Comparison of ENCODE assay signal across 15 cellular contexts in the genomic region with DNA sequence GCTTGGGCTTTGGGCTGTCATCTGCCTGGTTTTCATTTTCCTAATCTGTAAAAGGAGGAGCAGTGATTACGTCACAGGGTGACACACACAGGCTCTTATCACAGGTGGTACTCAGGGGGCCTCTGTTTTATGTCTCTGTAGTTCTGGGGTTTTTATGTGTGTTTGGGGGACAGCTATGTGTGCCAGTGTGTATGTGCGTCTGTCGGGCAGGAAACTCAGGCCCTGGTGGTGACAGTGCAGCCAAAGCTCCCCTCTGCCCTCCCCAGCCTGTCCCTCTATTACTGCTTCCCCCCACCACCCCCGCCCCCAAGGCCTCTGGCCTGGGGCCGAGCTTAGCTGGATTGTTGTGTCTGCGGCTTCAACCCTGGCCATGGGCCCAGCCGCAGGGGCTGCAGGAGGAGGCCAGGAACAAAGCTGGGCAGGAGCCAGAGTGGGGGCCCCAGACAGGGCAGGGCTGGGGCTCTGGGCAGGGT. TPM values are rescaled to one million over a fixed set of nuclear protein-coding genes. Genes with fewer than 3 reads are reported as not detected.
DNase-seq lines count a peak whose midpoint lies in the region; ATAC-seq and TF ChIP-seq lines count a peak whose summit lies in the region.
"Had no signal": no experiment of that assay in that cellular context is flagged by ENCODE, and none has a peak within 500 bp of the region (broad histone marks: within the 10 kb centered on the region; RNA-seq: fewer than 3 reads in every experiment).

No MANE protein-coding gene starts in this region.

- H3K36me3 ChIP-seq in SJCRH30: peaks cover 6% of the 10 kb centered on the region

- peaks cover 34% of the 10 kb centered on the region for H3K4me1 ChIP-seq in SJCRH30

- TF ChIP-seq CTCF in fibroblast of pulmonary artery (IDR thresholded peaks at IDR 0.05; ENCODE audit: low read length, missing control alignments) (no peak), osteocyte (IDR thresholded peaks at IDR 0.05) (no peak)

- no peak for ATAC-seq in GM21447 (IDR thresholded peaks at IDR 0.05; ENCODE audit: unreplicated experiment)
- ATAC-seq: HCT116; naive thymus-derived CD4-positive, alpha-beta T cell had no signal

- no peak overlapping the region for H3K4me3 Mint-ChIP-seq in osteocyte (ENCODE audit: unreplicated experiment)
- no peak overlapping the region for H3K4me3 Mint-ChIP-seq in activated naive CD4-positive, alpha-beta T cell treated with anti-CD3 and anti-CD28 coated beads for 36 hours
- H3K4me3 Mint-ChIP-seq: naive thymus-derived CD4-positive, alpha-beta T cell had no signal

- H3K27me3 ChIP-seq in SJCRH30: no peaks in the 10 kb centered on the region
- H3K27me3 ChIP-seq: stomach had no signal

- peak overlapping the region; percentile 51 for H3K27ac Mint-ChIP-seq in osteocyte (ENCODE audit: unreplicated experiment)
- no peak overlapping the region for H3K27ac Mint-ChIP-seq in activated naive CD4-positive, alpha-beta T cell treated with anti-CD3 and anti-CD28 coated beads for 36 hours

- no peaks in the 10 kb centered on the region for H3K9me3 ChIP-seq in SJCRH30 (replicated peaks)
- H3K9me3 ChIP-seq: stomach had no signal

- H3K4me3 ChIP-seq in SJCRH30 (no peak overlapping the region), fibroblast of pulmonary artery (replicated peaks; ENCODE audit: low read depth, low read length) (peak overlapping the region; percentile 5)
- H3K4me3 ChIP-seq: stomach had no signal

- H3K9me3 Mint-ChIP-seq in osteocyte (ENCODE audit: unreplicated experiment): no peaks in the 10 kb centered on the region
- no peaks in the 10 kb centered on the region for H3K9me3 Mint-ChIP-seq in activated naive CD4-positive, alpha-beta T cell treated with anti-CD3 and anti-CD28 coated beads for 36 hours

- intact Hi-C loops in activated naive CD4-positive, alpha-beta T cell treated with anti-CD3 and anti-CD28 coated beads for 36 hours (cut with micrococcal nuclease): loop anchor here (10.0 kb wide), 1 partner anchor 268 kb away; no protein-coding TSS in a partner anchor

- peaks cover 17% of the 10 kb centered on the region for H3K4me1 Mint-ChIP-seq in osteocyte (ENCODE audit: unreplicated experiment)
- H3K4me1 Mint-ChIP-seq in activated naive CD4-positive, alpha-beta T cell treated with anti-CD3 and anti-CD28 coated beads for 36 hours (ENCODE audit: low read depth): no peaks in the 10 kb centered on the region

- no peaks in the 10 kb centered on the region for H3K27me3 Mint-ChIP-seq in osteocyte (ENCODE audit: unreplicated experiment)
- H3K27me3 Mint-ChIP-seq in activated naive CD4-positive, alpha-beta T cell treated with anti-CD3 and anti-CD28 coated beads for 36 hours (ENCODE audit: low read depth): no peaks in the 10 kb centered on the region
- H3K27me3 Mint-ChIP-seq: naive thymus-derived CD4-positive, alpha-beta T cell had no signal

- peaks cover 14% of the 10 kb centered on the region for H3K36me3 Mint-ChIP-seq in osteocyte (ENCODE audit: unreplicated experiment)
- peaks cover 1% of the 10 kb centered on the region for H3K36me3 Mint-ChIP-seq in activated naive CD4-positive, alpha-beta T cell treated with anti-CD3 and anti-CD28 coated beads for 36 hours (ENCODE audit: low read depth)

- CTCF ChIA-PET in activated naive CD4-positive, alpha-beta T cell treated with anti-CD3 and anti-CD28 coated beads for 36 hours (lab: Charles Lee): interaction anchor here (0.7 to 1.2 kb wide), 3 partner anchors 16 to 23 kb away, joined by 3 read pairs; no protein-coding TSS in a partner anchor

- H3K27ac ChIP-seq in SJCRH30: peak overlapping the region; percentile 69
- H3K27ac ChIP-seq: C4-2B, stomach had no signal

- DNase-seq in DMS79 (lab: John Stamatoyannopoulos, UW): peak; percentile 76
- DNase-seq in SJCRH30: peak; percentile 93 to 94
- DNase-seq in fibroblast of pulmonary artery (ENCODE audit: low read depth): peak; percentile 80
- DNase-seq in osteocyte (ENCODE audit: extremely low spot score, unreplicated experiment): no peak
- DNase-seq in activated CD4-positive, alpha-beta T cell treated with anti-CD3 and anti-CD28 coated beads, Interleukin-2, amount 50 U/mL, for 1 hour: no peak
- no peak for DNase-seq in NCI-H526 treated with DMSO at 0.1 percent for 48 hours (lab: John Stamatoyannopoulos, UW)
- no peak for DNase-seq in activated naive CD4-positive, alpha-beta T cell treated with anti-CD3 and anti-CD28 coated beads for 36 hours
- DNase-seq: activated CD4-positive, alpha-beta T cell treated with anti-CD3 and anti-CD28 coated beads for 4 hours; activated gamma-delta T cell treated with Interleukin-2 at 50 U/mL for 16 hours; Karpas-422; naive thymus-derived CD4-positive, alpha-beta T cell; stomach had no signal

RNA-seq across cellular contexts. Expression of gene MFAP2, which starts 13.3 kb away (rescaled TPM):
- 22.9 and 24.1 TPM in 2 replicates for total RNA-seq in SJCRH30 (2014; rRNA removed; shearing (Covaris generic))
- 169 and 172 TPM in 2 replicates for total RNA-seq in osteocyte
- total RNA-seq in activated naive CD4-positive, alpha-beta T cell treated with anti-CD3 and anti-CD28 coated beads for 36 hours: not detected
- total RNA-seq: naive thymus-derived CD4-positive, alpha-beta T cell had no signal

RNA-seq across cellular contexts. Expression of gene ATP13A2, which starts 44.6 kb away (rescaled TPM):
- total RNA-seq in SJCRH30 (2014; rRNA removed; shearing (Covaris generic)): 77.9 and 83.3 TPM in 2 replicates
- total RNA-seq in osteocyte: 69.6 and 69.9 TPM in 2 replicates
- 10 to 100 TPM; 23.6 to 25.0 TPM for total RNA-seq in activated naive CD4-positive, alpha-beta T cell treated with anti-CD3 and anti-CD28 coated beads for 36 hours

RNA-seq across cellular contexts. Expression of gene CROCC, which starts 45.4 kb away (rescaled TPM):
- 12.6 and 19.4 TPM in 2 replicates for total RNA-seq in SJCRH30 (2014; rRNA removed; shearing (Covaris generic))
- 31.4 and 34.5 TPM in 2 replicates for total RNA-seq in osteocyte
- total RNA-seq in activated naive CD4-positive, alpha-beta T cell treated with anti-CD3 and anti-CD28 coated beads for 36 hours: 10 to 100 TPM; 15.5 to 15.7 TPM

Comparison
In these comparisons a context has a peak if more than half of its experiments do, and no peak if none do; other contexts are left out.
1. DNase-seq: peak in DMS79 (single experiment), SJCRH30 (2 of 2) and fibroblast of pulmonary artery (single experiment); none in osteocyte (single experiment), activated CD4-positive, alpha-beta T cell treated with anti-CD3 and anti-CD28 coated beads, Interleukin-2, amount 50 U/mL, for 1 hour (single experiment), NCI-H526 treated with DMSO at 0.1 percent for 48 hours (single experiment) and activated naive CD4-positive, alpha-beta T cell treated with anti-CD3 and anti-CD28 coated beads for 36 hours (single experiment).
2. RNA of gene MFAP2, which starts 13.3 kb away (total RNA-seq): 169 to 172 TPM in osteocyte and 22.9 to 24.1 TPM in SJCRH30; not detected in activated naive CD4-positive, alpha-beta T cell treated with anti-CD3 and anti-CD28 coated beads for 36 hours; every median in the first group is over 10 times any median in the second.